30 cellular contexts compared by ENCODE assay signal in the genomic region with DNA sequence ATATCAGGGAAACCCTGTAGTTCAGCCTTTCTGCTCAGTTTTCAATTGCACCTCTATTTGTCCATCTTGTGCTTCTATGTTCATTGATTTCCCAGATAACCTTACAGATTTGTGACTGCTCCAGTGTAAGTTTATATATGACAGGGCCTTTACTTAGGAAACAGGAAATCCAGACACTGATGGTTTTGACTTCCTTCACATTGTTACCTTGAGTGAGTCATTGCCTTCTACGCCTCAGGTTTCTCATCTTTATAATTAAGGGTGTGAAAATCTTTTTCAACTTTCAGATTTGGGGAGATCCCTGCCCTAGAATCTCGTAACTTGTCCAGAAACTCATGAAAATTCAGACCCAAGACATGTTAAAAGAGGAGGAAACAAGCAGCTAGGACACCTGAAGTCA.
DNase-seq lines count a peak whose midpoint lies in the region; ATAC-seq, FAIRE-seq and TF ChIP-seq lines count a peak whose summit lies in the region.
"Had no signal": no experiment of that assay in that cellular context is flagged by ENCODE, and none has a peak within 500 bp of the region (broad histone marks: within the 10 kb centered on the region; RNA-seq: fewer than 3 reads in every experiment).

No MANE protein-coding gene starts in this region.

- no peaks in the 10 kb centered on the region for H3K9me3 Mint-ChIP-seq in activated T-cell treated with anti-CD3 and anti-CD28 coated beads, Interleukin-2, amount 50 U/mL, for 72 hours
- no peaks in the 10 kb centered on the region for H3K9me3 Mint-ChIP-seq in stimulated activated effector memory CD8-positive, alpha-beta T cell treated with anti-CD3 and anti-CD28 coated beads, Interleukin-12 subunit alpha, Interleukin-12 subunit beta, amount 100 ng/mL, for 72 hours
- H3K9me3 Mint-ChIP-seq in naive thymus-derived CD8-positive, alpha-beta T cell = no peaks in the 10 kb centered on the region
- H3K9me3 Mint-ChIP-seq: activated T-cell treated with anti-CD3 and anti-CD28 coated beads, Interleukin-2, amount 50 U/mL, for 24 hours; CD4-positive, alpha-beta T cell; endodermal cell; neural crest cell had no signal

- peak overlapping the region; percentile 45 for H3K4me2 ChIP-seq in endothelial cell of umbilical vein (ENCODE audit: insufficient read depth, low read length)

- CTCF ChIA-PET in endothelial cell of umbilical vein (lab: Charles Lee) = interaction anchor here (1.4 to 1.6 kb wide), 2 partner anchors 13 to 14 kb away, joined by 3 to 4 read pairs; no protein-coding TSS in a partner anchor

- H3K4me3 ChIP-seq in RWPE2 (ENCODE audit: severe bottlenecking) (no peak overlapping the region), endothelial cell of umbilical vein (replicated peaks in 1 of 3; ENCODE audit: insufficient read depth in 1 of 3, low read depth in 1 of 3, low read length in 3 of 3) (no peak overlapping the region)
- H3K4me3 ChIP-seq: coronary artery, pancreas, skin epidermis, transverse colon had no signal

- H3K27me3 Mint-ChIP-seq in activated T-cell treated with anti-CD3 and anti-CD28 coated beads, Interleukin-2, amount 50 U/mL, for 72 hours (ENCODE audit: low read depth) = no peaks in the 10 kb centered on the region
- no peaks in the 10 kb centered on the region for H3K27me3 Mint-ChIP-seq in naive thymus-derived CD8-positive, alpha-beta T cell
- H3K27me3 Mint-ChIP-seq: activated T-cell treated with anti-CD3 and anti-CD28 coated beads, Interleukin-2, amount 50 U/mL, for 24 hours; CD4-positive, alpha-beta T cell had no signal

- no peak overlapping the region for H3K27ac Mint-ChIP-seq in activated T-cell treated with anti-CD3 and anti-CD28 coated beads, Interleukin-2, amount 50 U/mL, for 72 hours
- H3K27ac Mint-ChIP-seq in stimulated activated effector memory CD8-positive, alpha-beta T cell treated with anti-CD3 and anti-CD28 coated beads, Interleukin-12 subunit alpha, Interleukin-12 subunit beta, amount 100 ng/mL, for 72 hours = no peak overlapping the region
- H3K27ac Mint-ChIP-seq in naive thymus-derived CD8-positive, alpha-beta T cell = no peak overlapping the region
- H3K27ac Mint-ChIP-seq: activated T-cell treated with anti-CD3 and anti-CD28 coated beads, Interleukin-2, amount 50 U/mL, for 24 hours; CD4-positive, alpha-beta T cell; endodermal cell had no signal

- H3K36me3 ChIP-seq in RWPE2 (ENCODE audit: low read depth) = no peaks in the 10 kb centered on the region
- no peaks in the 10 kb centered on the region for H3K36me3 ChIP-seq in endothelial cell of umbilical vein (ENCODE audit: control insufficient read depth in 2 of 2, extremely low read depth in 1 of 2, insufficient read depth in 2 of 2, low read length in 2 of 2)
- H3K36me3 ChIP-seq: pancreas, transverse colon had no signal

- peak; percentile 67 to 84 for ATAC-seq in activated T-cell treated with anti-CD3 and anti-CD28 coated beads, Interleukin-2, amount 50 U/mL, for 72 hours (replicated peaks in 1 of 2)
- peak; percentile 35; the same call in 1 of the 3 replicates for ATAC-seq in RWPE2 (ENCODE audit: low read depth)
- peak; percentile 83 for ATAC-seq in stimulated activated effector memory CD8-positive, alpha-beta T cell treated with anti-CD3 and anti-CD28 coated beads, Interleukin-12 subunit alpha, Interleukin-12 subunit beta, amount 100 ng/mL, for 72 hours
- ATAC-seq in naive thymus-derived CD8-positive, alpha-beta T cell = no peak
- no peak for ATAC-seq in HG03378 (IDR thresholded peaks at IDR 0.05; ENCODE audit: unreplicated experiment)
- ATAC-seq: pancreas had no signal

- TF ChIP-seq CTCF in RWPE2 (IDR thresholded peaks at IDR 0.05; ENCODE audit: poor library complexity, severe bottlenecking) (no peak), endothelial cell of umbilical vein (IDR thresholded peaks at IDR 0.05; ENCODE audit: extremely low read depth in 1 of 2, insufficient read depth in 1 of 2, low read depth in 1 of 2, low read length in 2 of 2) (no peak)

- no TSS peak for BruUV-seq in endothelial cell of umbilical vein (replicated peaks; lab: Mats Ljungman, UMichigan)

- H3K36me3 Mint-ChIP-seq in activated T-cell treated with anti-CD3 and anti-CD28 coated beads, Interleukin-2, amount 50 U/mL, for 72 hours (ENCODE audit: insufficient read depth in 2 of 2) = no peaks in the 10 kb centered on the region
- H3K36me3 Mint-ChIP-seq in stimulated activated effector memory CD8-positive, alpha-beta T cell treated with anti-CD3 and anti-CD28 coated beads, Interleukin-12 subunit alpha, Interleukin-12 subunit beta, amount 100 ng/mL, for 72 hours = no peaks in the 10 kb centered on the region
- H3K36me3 Mint-ChIP-seq in naive thymus-derived CD8-positive, alpha-beta T cell = peaks cover 0 to 8% (median 7%) of the 10 kb centered on the region in 3 donors

- peak overlapping the region in 1 of 2 donors; percentile 40 for H3K4me3 Mint-ChIP-seq in activated T-cell treated with anti-CD3 and anti-CD28 coated beads, Interleukin-2, amount 50 U/mL, for 72 hours
- no peak overlapping the region for H3K4me3 Mint-ChIP-seq in stimulated activated effector memory CD8-positive, alpha-beta T cell treated with anti-CD3 and anti-CD28 coated beads, Interleukin-12 subunit alpha, Interleukin-12 subunit beta, amount 100 ng/mL, for 72 hours
- no peak overlapping the region for H3K4me3 Mint-ChIP-seq in naive thymus-derived CD8-positive, alpha-beta T cell
- H3K4me3 Mint-ChIP-seq: activated T-cell treated with anti-CD3 and anti-CD28 coated beads, Interleukin-2, amount 50 U/mL, for 24 hours; CD4-positive, alpha-beta T cell; endodermal cell; neural crest cell had no signal

- DNase-seq in activated T-cell treated with anti-CD3 and anti-CD28 coated beads, Interleukin-2, amount 50 U/mL, for 72 hours = no peak
- no peak for DNase-seq in activated T-cell treated with anti-CD3 and anti-CD28 coated beads, Interleukin-2, amount 50 U/mL, for 48 hours
- no peak for DNase-seq in RWPE2 (ENCODE audit: low spot score)
- peak; percentile 24 for DNase-seq in endothelial cell of umbilical vein (ENCODE audit: low read depth, low spot score)
- DNase-seq in stimulated activated effector memory CD8-positive, alpha-beta T cell treated with anti-CD3 and anti-CD28 coated beads, Interleukin-12 subunit alpha, Interleukin-12 subunit beta, amount 100 ng/mL, for 72 hours (ENCODE audit: low spot score in 2 of 2) = no peak
- DNase-seq in naive thymus-derived CD8-positive, alpha-beta T cell = no peak
- no peak for DNase-seq in activated CD4-positive, CD25-positive, alpha-beta regulatory T cell (lab: John Stamatoyannopoulos, UW)
- DNase-seq: activated naive CD4-positive, alpha-beta T cell treated with Interleukin-2 at 50 U/mL for 16 hours; activated T-cell treated with anti-CD3 and anti-CD28 coated beads, Interleukin-2, amount 50 U/mL, for 24 hours; CD4-positive, alpha-beta T cell; endodermal cell; GOT3; KG1; kidney; MM.1S; NCI-H1436; NCI-H2081 treated with DMSO at 0.1 percent for 48 hours; NCI-H345; NCI-H774; pancreas; retina; stimulated activated CD4-positive, alpha-beta T cell treated with anti-CD3 and anti-CD28 coated beads, Interleukin-1b, Interleukin-23, amount 100 ng/mL, for 48 hours; stimulated activated CD8-positive, alpha-beta memory T cell treated with anti-CD3 and anti-CD28 coated beads, Interleukin-4, amount 100 ng/mL, for 48 hours; transverse colon had no signal

- no peaks in the 10 kb centered on the region for H3K79me2 ChIP-seq in endothelial cell of umbilical vein (ENCODE audit: control insufficient read depth, insufficient read depth, low read length)

- peak; percentile 47 for FAIRE-seq in endothelial cell of umbilical vein (lab: Jason Lieb, UNC)
- FAIRE-seq: D721Med, GM12891, kidney had no signal

- no peaks in the 10 kb centered on the region for H3K9me1 ChIP-seq in endothelial cell of umbilical vein (replicated peaks; ENCODE audit: control insufficient read depth, extremely low read depth, insufficient read depth, low read length)

- peaks cover 18% of the 10 kb centered on the region for H3K4me1 Mint-ChIP-seq in activated T-cell treated with anti-CD3 and anti-CD28 coated beads, Interleukin-2, amount 50 U/mL, for 72 hours (ENCODE audit: low read depth)
- H3K4me1 Mint-ChIP-seq in stimulated activated effector memory CD8-positive, alpha-beta T cell treated with anti-CD3 and anti-CD28 coated beads, Interleukin-12 subunit alpha, Interleukin-12 subunit beta, amount 100 ng/mL, for 72 hours = peaks cover 6% of the 10 kb centered on the region
- H3K4me1 Mint-ChIP-seq in naive thymus-derived CD8-positive, alpha-beta T cell = peaks cover 3 to 10% (median 7%) of the 10 kb centered on the region in 4 donors
- H3K4me1 Mint-ChIP-seq: endodermal cell had no signal

- no peak overlapping the region for H3K27ac ChIP-seq in RWPE2 (ENCODE audit: poor library complexity, severe bottlenecking)
- H3K27ac ChIP-seq in endothelial cell of umbilical vein (ENCODE audit: insufficient read depth, low read depth, low read length) = no peak overlapping the region
- H3K27ac ChIP-seq: coronary artery, pancreas, skin epidermis, transverse colon had no signal

- no peaks in the 10 kb centered on the region for H3K9me3 ChIP-seq in RWPE2 (ENCODE audit: severe bottlenecking)
- H3K9me3 ChIP-seq in endothelial cell of umbilical vein (replicated peaks; ENCODE audit: control insufficient read depth, insufficient read depth, low read length) = no peaks in the 10 kb centered on the region
- H3K9me3 ChIP-seq: pancreas, transverse colon had no signal

- H3K4me1 ChIP-seq in RWPE2 (ENCODE audit: insufficient read depth, poor library complexity, severe bottlenecking) = peaks cover 7% of the 10 kb centered on the region
- H3K4me1 ChIP-seq in endothelial cell of umbilical vein (ENCODE audit: control insufficient read depth, extremely low read depth, insufficient read depth, low read length) = peaks cover 16% of the 10 kb centered on the region
- H3K4me1 ChIP-seq: pancreas, transverse colon had no signal

- TF ChIP-seq POLR2A in endothelial cell of umbilical vein (IDR thresholded peaks at IDR 0.05; ENCODE audit: low read depth, low read length) = no peak

- H3K27me3 ChIP-seq in RWPE2 (ENCODE audit: insufficient read depth, poor library complexity, severe bottlenecking) = no peaks in the 10 kb centered on the region
- no peaks in the 10 kb centered on the region for H3K27me3 ChIP-seq in endothelial cell of umbilical vein (ENCODE audit: control insufficient read depth in 2 of 2, insufficient read depth in 2 of 2, low read length in 2 of 2)
- H3K27me3 ChIP-seq: pancreas, transverse colon had no signal

- no peaks in the 10 kb centered on the region for H4K20me1 ChIP-seq in endothelial cell of umbilical vein (replicated peaks; ENCODE audit: control insufficient read depth, extremely low read depth, insufficient read depth, low read length)

- dilution Hi-C loops in endothelial cell of umbilical vein (cut with MboI; ENCODE audit: extremely low pct_ligation_motif_present, low sequenced_read_pairs) = no loop called here

- intact Hi-C loops in endothelial cell of umbilical vein (cut with micrococcal nuclease) = no loop called here

- POLR2A ChIA-PET in endothelial cell of umbilical vein (lab: Charles Lee) = no interaction called here
- POLR2A ChIA-PET in naive thymus-derived CD8-positive, alpha-beta T cell (lab: Charles Lee) = no interaction called here

- no peak overlapping the region for H3K9ac ChIP-seq in endothelial cell of umbilical vein (replicated peaks; ENCODE audit: extremely low read depth, insufficient read depth, low read length)

- no peak overlapping the region for H2AFZ ChIP-seq in endothelial cell of umbilical vein (ENCODE audit: low read depth, low read length)

Comparison
In these comparisons a context has a peak if more than half of its experiments do, and no peak if none do; other contexts are left out.
1. ATAC-seq: peak in activated T-cell treated with anti-CD3 and anti-CD28 coated beads, Interleukin-2, amount 50 U/mL, for 72 hours (2 of 2), RWPE2 (single experiment) and stimulated activated effector memory CD8-positive, alpha-beta T cell treated with anti-CD3 and anti-CD28 coated beads, Interleukin-12 subunit alpha, Interleukin-12 subunit beta, amount 100 ng/mL, for 72 hours (single experiment); none in naive thymus-derived CD8-positive, alpha-beta T cell (0 of 2) and HG03378 (single experiment).